ENCODE assay signal across 9 cellular contexts in genomic region chrY:12846793-12847192, GRCh38. TPM values are rescaled to one million over a fixed set of nuclear protein-coding genes. Genes with fewer than 3 reads are reported as not detected.
"Had no signal": no experiment of that assay in that cellular context is flagged by ENCODE, and none has a peak within 500 bp of the region (broad histone marks: within the 10 kb centered on the region; RNA-seq: fewer than 3 reads in every experiment).

No MANE protein-coding gene starts in this region.

- H3K27ac ChIP-seq: HL-60, KMS-11 had no signal

- H3K4me3 ChIP-seq: K562 had no signal

- H3K4me2 ChIP-seq: KMS-11 had no signal

- H3K9ac ChIP-seq: KMS-11 had no signal

- ATAC-seq: K562 had no signal

- DNase-seq: IMR-90, KBM-7, KG1 had no signal

- FAIRE-seq: HTR-8/SVneo, K562 had no signal

RNA-seq across cellular contexts. Expression of gene DDX3Y, which starts 57.9 kb away (rescaled TPM):
- total RNA-seq: HT-29, IMR-90 had no signal
- polyA plus RNA-seq: IgD-negative memory B cell, IMR-90, K562 had no signal
